11 cellular contexts compared by ENCODE assay signal in the genomic region with DNA sequence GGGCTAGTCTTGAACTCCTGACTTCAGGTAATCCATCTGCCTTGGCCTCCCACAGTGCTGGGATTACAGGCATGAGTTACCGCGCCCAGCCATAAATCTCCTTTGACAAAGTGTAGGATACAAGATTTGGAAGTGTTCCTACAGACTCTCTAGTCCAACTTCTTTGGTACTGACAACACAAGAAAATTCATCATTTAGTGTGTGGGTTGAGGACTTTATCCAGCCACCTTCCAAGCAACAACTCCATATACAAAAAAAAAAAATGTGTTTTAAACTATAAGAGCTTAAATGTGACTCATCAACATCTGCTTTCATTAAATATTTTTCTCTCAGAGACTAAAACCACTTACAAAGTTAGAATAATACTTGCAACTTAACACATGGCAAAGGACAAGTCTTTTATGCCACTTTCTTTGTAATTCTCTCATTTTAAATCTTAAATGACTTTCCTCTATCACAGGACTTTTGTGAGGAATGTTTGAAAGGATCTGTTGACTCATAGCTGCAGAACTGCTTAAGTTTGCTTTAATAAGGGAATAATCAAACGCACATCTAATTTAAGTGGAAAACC. TPM values are rescaled to one million over a fixed set of nuclear protein-coding genes. Genes with fewer than 3 reads are reported as not detected.
DNase-seq lines count a peak whose midpoint lies in the region; ATAC-seq, FAIRE-seq and TF ChIP-seq lines count a peak whose summit lies in the region.
"Had no signal": no experiment of that assay in that cellular context is flagged by ENCODE, and none has a peak within 500 bp of the region (broad histone marks: within the 10 kb centered on the region; RNA-seq: fewer than 3 reads in every experiment).

No MANE protein-coding gene starts in this region.

- H3K27ac ChIP-seq in K562 (ENCODE audit: extremely low read depth, low read depth, low read length), result no peak overlapping the region
- peak overlapping the region in 4 of 5 donors; percentile 58 to 82 (median 77) for H3K27ac ChIP-seq in stomach
- H3K27ac ChIP-seq in aorta (ENCODE audit: low read depth in 1 of 2, low read length in 2 of 2), result peak overlapping the region in 1 of 2 donors; percentile 28

- no peaks in the 10 kb centered on the region for H3K36me3 Mint-ChIP-seq in stimulated activated effector memory CD8-positive, alpha-beta T cell treated with anti-CD3 and anti-CD28 coated beads, Interleukin-12 subunit alpha, Interleukin-12 subunit beta, amount 100 ng/mL, for 72 hours

- POLR2A ChIA-PET in HEK293T (lab: Yijun Ruan, JAX), result no interaction called here
- POLR2A ChIA-PET in K562 (lab: Yijun Ruan, JAX), result interaction anchor here (1.0 kb wide), 1 partner anchor 15 kb away, joined by 10 read pairs; no protein-coding TSS in a partner anchor

- 17% methylated on average over 3 of the region's 3 CpGs for WGBS in K562 (ENCODE audit: insufficient coverage, low coverage, missing lambda C conversion rate)
- 56 to 77% (median 67%) methylated on average over 3 of the region's 3 CpGs for WGBS in stomach, 5 donors
- 36 to 40% methylated on average over 3 of the region's 3 CpGs for WGBS in aorta, 2 donors

- no peak overlapping the region for H3K9ac ChIP-seq in K562 (ENCODE audit: insufficient read depth in 1 of 2, low read depth in 2 of 2, low read length in 2 of 2)

- no peaks in the 10 kb centered on the region for H3K9me3 ChIP-seq in K562 (replicated peaks; ENCODE audit: control insufficient read depth, insufficient read depth, low read depth, low read length)
- no peaks in the 10 kb centered on the region for H3K9me3 ChIP-seq in stomach
- H3K9me3 ChIP-seq in aorta (ENCODE audit: control insufficient read depth, low read length), result no peaks in the 10 kb centered on the region

- no peak for TF ChIP-seq POLR2A in K562 (conservative IDR thresholded peaks at IDR 0.05)
- TF ChIP-seq POLR2A in stomach (IDR thresholded peaks at IDR 0.05), result no peak

- DNase-seq in HEK293T (ENCODE audit: extremely low spot score), result no peak
- DNase-seq in K562 (ENCODE audit: extremely low read depth in 1 of 4, low spot score in 3 of 4), result no peak
- DNase-seq in iris pigment epithelial cell (ENCODE audit: low read depth), result peak; percentile 72
- DNase-seq in stomach, result no peak
- DNase-seq in aorta, result no peak
- DNase-seq in stimulated activated effector memory CD8-positive, alpha-beta T cell treated with anti-CD3 and anti-CD28 coated beads, Interleukin-12 subunit alpha, Interleukin-12 subunit beta, amount 100 ng/mL, for 72 hours (ENCODE audit: low spot score in 2 of 2), result no peak
- DNase-seq in NCI-H2107 treated with DMSO at 0.1 percent for 48 hours (lab: John Stamatoyannopoulos, UW; ENCODE audit: unreplicated experiment), result no peak
- DNase-seq in NCI-H345 (lab: John Stamatoyannopoulos, UW), result no peak
- DNase-seq: activated CD4-positive, alpha-beta T cell treated with anti-CD3 and anti-CD28 coated beads for 1 hour; NCI-H2029; small intestine had no signal

- no peak for FAIRE-seq in K562 (lab: Jason Lieb, UNC)
- FAIRE-seq: small intestine had no signal

- no peaks in the 10 kb centered on the region; a peak in 1 of 5 replicates for H3K27me3 ChIP-seq in K562 (ENCODE audit: control insufficient read depth in 2 of 2, insufficient read depth in 2 of 2, low read length in 2 of 2)
- H3K27me3 ChIP-seq in stomach, result no peaks in the 10 kb centered on the region
- no peaks in the 10 kb centered on the region for H3K27me3 ChIP-seq in aorta (ENCODE audit: control insufficient read depth in 1 of 2, insufficient read depth in 2 of 2, low read length in 1 of 2)

- H3K4me3 ChIP-seq in K562 (no peak overlapping the region), stomach (no peak overlapping the region), aorta (ENCODE audit: low read length in 2 of 2) (no peak overlapping the region)

- H4K20me1 ChIP-seq in K562 (replicated peaks; ENCODE audit: control insufficient read depth, insufficient read depth, low read length), result no peaks in the 10 kb centered on the region

- ATAC-seq in K562 (peak; percentile 48; the same call in 2 of the 3 replicates), aorta (ENCODE audit: low FRiP score) (no peak)
- no peak for ATAC-seq in stimulated activated effector memory CD8-positive, alpha-beta T cell treated with anti-CD3 and anti-CD28 coated beads, Interleukin-12 subunit alpha, Interleukin-12 subunit beta, amount 100 ng/mL, for 72 hours

- intact Hi-C loops in K562 (cut with micrococcal nuclease), result no loop called here
- intact Hi-C loops in stomach (cut with DNase I; ENCODE audit: low total_unique reads), result no loop called here
- intact Hi-C loops in aorta (cut with DNase I), result loop anchor here in 1 of 2 donors (5.0 kb wide), 1 partner anchor 34 kb away; no protein-coding TSS in a partner anchor

- in situ Hi-C loops in K562 (cut with MboI), result no loop called here

- CTCF ChIA-PET in HEK293T (lab: Yijun Ruan, JAX), result no interaction called here
- CTCF ChIA-PET in K562 (lab: Yijun Ruan, JAX; ENCODE audit: low intra/inter-chr PET ratio), result no interaction called here

- TF ChIP-seq EP300 in K562 (IDR thresholded peaks at IDR 0.05; ENCODE audit: low read length) (no peak), stomach (IDR thresholded peaks at IDR 0.05) (no peak)

- H3K36me3 ChIP-seq in K562 (ENCODE audit: control insufficient read depth, insufficient read depth, low read length), result no peaks in the 10 kb centered on the region
- no peaks in the 10 kb centered on the region for H3K36me3 ChIP-seq in stomach
- no peaks in the 10 kb centered on the region for H3K36me3 ChIP-seq in aorta (ENCODE audit: control insufficient read depth in 1 of 2, insufficient read depth in 2 of 2, low read length in 1 of 2)

- no peak for TF ChIP-seq RAD21 in K562 (CRISPR knock-in tag; conservative IDR thresholded peaks at IDR 0.05 in 1 of 2, IDR thresholded peaks at IDR 0.05 in 1 of 2)

- no peaks in the 10 kb centered on the region for H3K9me3 Mint-ChIP-seq in stimulated activated effector memory CD8-positive, alpha-beta T cell treated with anti-CD3 and anti-CD28 coated beads, Interleukin-12 subunit alpha, Interleukin-12 subunit beta, amount 100 ng/mL, for 72 hours

- H3K4me1 ChIP-seq in K562 (replicated peaks in 1 of 2; ENCODE audit: control insufficient read depth in 2 of 2, insufficient read depth in 2 of 2, low read length in 2 of 2) (no peaks in the 10 kb centered on the region), stomach (peaks cover 9 to 39% (median 16%) of the 10 kb centered on the region in 4 donors), aorta (ENCODE audit: control insufficient read depth in 1 of 2, insufficient read depth in 2 of 2, low read length in 2 of 2) (peaks cover 0 to 6% of the 10 kb centered on the region in 2 donors)

- TF ChIP-seq CTCF in K562 (IDR thresholded peaks at IDR 0.05 in 2 of 3, conservative IDR thresholded peaks at IDR 0.05 in 1 of 3; ENCODE audit: insufficient read depth in 2 of 3, low read depth in 1 of 3, low read length in 3 of 3) (no peak), stomach (IDR thresholded peaks at IDR 0.05) (no peak)

- H2AFZ ChIP-seq in K562 (ENCODE audit: low read depth, low read length), result no peak overlapping the region

- no TSS peak for BruUV-seq in K562 (replicated peaks; lab: Mats Ljungman, UMichigan)

- no peaks in the 10 kb centered on the region for H3K9me1 ChIP-seq in K562 (ENCODE audit: control insufficient read depth, insufficient read depth, low read length)

- no peaks in the 10 kb centered on the region for H3K79me2 ChIP-seq in K562 (ENCODE audit: control insufficient read depth, insufficient read depth, low read length)

- H3K4me3 Mint-ChIP-seq in stimulated activated effector memory CD8-positive, alpha-beta T cell treated with anti-CD3 and anti-CD28 coated beads, Interleukin-12 subunit alpha, Interleukin-12 subunit beta, amount 100 ng/mL, for 72 hours, result no peak overlapping the region

- H3K4me2 ChIP-seq in K562 (ENCODE audit: insufficient read depth, low read length), result no peak overlapping the region

- no peaks in the 10 kb centered on the region for H3K4me1 Mint-ChIP-seq in stimulated activated effector memory CD8-positive, alpha-beta T cell treated with anti-CD3 and anti-CD28 coated beads, Interleukin-12 subunit alpha, Interleukin-12 subunit beta, amount 100 ng/mL, for 72 hours

- no peak overlapping the region for H3K27ac Mint-ChIP-seq in stimulated activated effector memory CD8-positive, alpha-beta T cell treated with anti-CD3 and anti-CD28 coated beads, Interleukin-12 subunit alpha, Interleukin-12 subunit beta, amount 100 ng/mL, for 72 hours

RNA-seq across cellular contexts. Expression of gene ITGAV, which starts 46.2 kb away (rescaled TPM):
- total RNA-seq in K562 (2011; cell fraction: chromatin; rRNA removed; ENCODE audit: low replicate concordance), result 44.5 and 102 TPM in 2 replicates
- 19.5 and 40.0 TPM in 2 replicates for total RNA-seq in K562 (2011; cell fraction: nucleolus; rRNA removed)
- 34.2 and 43.0 TPM in 2 replicates for total RNA-seq in K562 (2011; cell fraction: nucleoplasm; rRNA removed)
- total RNA-seq in K562 (2014; rRNA removed) (10.4 and 10.7 TPM in 2 replicates), K562 (2014; rRNA removed; fragmentation: Illumina TruSeq; extraction: Trizol) (17.6 and 18.4 TPM in 2 replicates), K562 (2015; rRNA removed; fragmentation: Illumina TruSeq; extraction: Trizol) (16.2 and 16.5 TPM in 2 replicates), K562 (2021) (15.5 and 17.7 TPM in 2 replicates), stomach (100 to 1,000 TPM in 4 of 5 donors, 10 to 100 TPM in 1; 46.9 to 393 (median 129) TPM), aorta (100 to 1,000 TPM; 138 to 146 TPM)
- polyA plus RNA-seq in K562 (2011; rRNA removed) (16.2 and 16.3 TPM in 2 replicates), K562 (2014; fragmentation: Illumina TruSeq; extraction: Trizol) (8.5 and 10.3 TPM in 2 replicates), K562 (2014; fragmentation: Nextera tagmentation; extraction: Ambion mirVana) (1 to 10 TPM; 3.7 to 4.6 TPM), K562 (2014; rRNA removed) (7.4 and 8.8 TPM in 2 replicates), stomach (10 to 100 TPM in 2 of 3 donors, 1 to 10 TPM in 1; 7.8 to 14.2 (median 11.7) TPM), aorta (10 to 100 TPM; 27.9 to 40.1 TPM)
- 3.6 and 7.9 TPM in 2 replicates for polyA plus RNA-seq in K562 (2011; cell fraction: cytosol; rRNA removed)
- polyA plus RNA-seq in K562 (2011; cell fraction: nucleus; rRNA removed), result 29.1 and 37.9 TPM in 2 replicates
- polyA plus RNA-seq in K562 (2012), result 8.4 and 15.6 TPM in 2 replicates
- 32.1 and 40.9 TPM in 2 replicates for polyA minus RNA-seq in K562 (2011; rRNA and poly(A)+ RNA removed)
- 16.9 and 21.9 TPM in 2 replicates for polyA minus RNA-seq in K562 (2011; cell fraction: cytosol; rRNA and poly(A)+ RNA removed)
- polyA minus RNA-seq in K562 (2011; cell fraction: nucleus; rRNA and poly(A)+ RNA removed), result 25.4 and 40.0 TPM in 2 replicates

RNA-seq across cellular contexts. Expression of gene ZC3H15, which starts 57.6 kb away (rescaled TPM):
- 42.4 and 165 TPM in 2 replicates for total RNA-seq in K562 (2011; cell fraction: chromatin; rRNA removed; ENCODE audit: low replicate concordance)
- total RNA-seq in K562 (2011; cell fraction: nucleolus; rRNA removed), result 17.0 and 27.1 TPM in 2 replicates
- total RNA-seq in K562 (2011; cell fraction: nucleoplasm; rRNA removed), result 58.4 and 78.7 TPM in 2 replicates
- total RNA-seq in K562 (2014; rRNA removed) (121 and 156 TPM in 2 replicates), K562 (2014; rRNA removed; fragmentation: Illumina TruSeq; extraction: Trizol) (236 and 258 TPM in 2 replicates), K562 (2015; rRNA removed; fragmentation: Illumina TruSeq; extraction: Trizol) (196 and 209 TPM in 2 replicates), K562 (2021) (122 and 132 TPM in 2 replicates), stomach (100 to 1,000 TPM in 1 of 5 donors, 10 to 100 TPM in 4; 40.9 to 162 (median 46.1) TPM), aorta (10 to 100 TPM; 51.4 to 51.7 TPM)
- polyA plus RNA-seq in K562 (2011; rRNA removed) (145 and 211 TPM in 2 replicates), K562 (2014; fragmentation: Illumina TruSeq; extraction: Trizol) (227 and 286 TPM in 2 replicates), K562 (2014; fragmentation: Nextera tagmentation; extraction: Ambion mirVana) (100 to 1,000 TPM; 182 to 186 TPM), K562 (2014; rRNA removed) (182 and 189 TPM in 2 replicates), stomach (10 to 100 TPM; 41.5 to 65.1 (median 45.7) TPM), aorta (10 to 100 TPM; 46.0 to 91.5 TPM)
- 32.2 and 67.4 TPM in 2 replicates for polyA plus RNA-seq in K562 (2011; cell fraction: cytosol; rRNA removed)
- 47.3 and 75.8 TPM in 2 replicates for polyA plus RNA-seq in K562 (2011; cell fraction: nucleus; rRNA removed)
- polyA plus RNA-seq in K562 (2012), result 104 and 142 TPM in 2 replicates
- 224 and 232 TPM in 2 replicates for polyA minus RNA-seq in K562 (2011; rRNA and poly(A)+ RNA removed)
- 70.7 and 73.4 TPM in 2 replicates for polyA minus RNA-seq in K562 (2011; cell fraction: cytosol; rRNA and poly(A)+ RNA removed)
- polyA minus RNA-seq in K562 (2011; cell fraction: nucleus; rRNA and poly(A)+ RNA removed), result 34.3 and 68.2 TPM in 2 replicates
